In genomic region chr4:95754667-95755066, GRCh38 we compare ENCODE assay signal across 3 cellular contexts.
TF ChIP-seq lines count a peak whose summit lies in the region.

No MANE protein-coding gene starts in this region.

TF ChIP-seq in HepG2, 621 proteins besides CTCF, POLR2A, EP300 and RAD21 (continued from another document):
- peak; percentile 55; the same call in 1 of the 2 replicates for TF ChIP-seq MAFF (IDR thresholded peaks at IDR 0.05; ENCODE audit: low read depth, low read length)
- peak in 1 of 2 experiments; percentile 54; a peak in 2 of 4 replicates for TF ChIP-seq MAFK (conservative IDR thresholded peaks at IDR 0.05 in 1 of 2, IDR thresholded peaks at IDR 0.05 in 1 of 2; ENCODE audit: low read length in 2 of 2)
- TF ChIP-seq ZNF781 (CRISPR knock-in tag; IDR thresholded peaks at IDR 0.05; ENCODE audit: borderline replicate concordance, not compliant biosample characterization), result no peak
- no peak for TF ChIP-seq ZNF557 (CRISPR knock-in tag; IDR thresholded peaks at IDR 0.05)
- TF ChIP-seq ZNF451 (CRISPR knock-in tag; IDR thresholded peaks at IDR 0.05), result no peak
- no peak for TF ChIP-seq ATF7-NPFF (CRISPR knock-in tag; IDR thresholded peaks at IDR 0.05; ENCODE audit: low read depth)
- TF ChIP-seq ZBTB21 (CRISPR knock-in tag; IDR thresholded peaks at IDR 0.05), result no peak
- TF ChIP-seq FOXK2 (IDR thresholded peaks at IDR 0.05), result no peak

TF ChIP-seq in A549, 52 proteins besides CTCF, POLR2A, EP300 and RAD21 (continued from another document):
- no peak for TF ChIP-seq FOXS1 (CRISPR knock-in tag; IDR thresholded peaks at IDR 0.05)
- TF ChIP-seq ZC3H11A (IDR thresholded peaks at IDR 0.05), result no peak
TF ChIP-seq in A549: peak in this region for 1.

TF ChIP-seq in IMR-90, 13 proteins besides CTCF, POLR2A, EP300 and RAD21 (continued from another document):
- TF ChIP-seq MAZ (IDR thresholded peaks at IDR 0.05; ENCODE audit: borderline replicate concordance, low read depth, low read length), result no peak
- no peak for TF ChIP-seq RFX5 (IDR thresholded peaks at IDR 0.05; ENCODE audit: low read depth, low read length)
